In the genomic region with DNA sequence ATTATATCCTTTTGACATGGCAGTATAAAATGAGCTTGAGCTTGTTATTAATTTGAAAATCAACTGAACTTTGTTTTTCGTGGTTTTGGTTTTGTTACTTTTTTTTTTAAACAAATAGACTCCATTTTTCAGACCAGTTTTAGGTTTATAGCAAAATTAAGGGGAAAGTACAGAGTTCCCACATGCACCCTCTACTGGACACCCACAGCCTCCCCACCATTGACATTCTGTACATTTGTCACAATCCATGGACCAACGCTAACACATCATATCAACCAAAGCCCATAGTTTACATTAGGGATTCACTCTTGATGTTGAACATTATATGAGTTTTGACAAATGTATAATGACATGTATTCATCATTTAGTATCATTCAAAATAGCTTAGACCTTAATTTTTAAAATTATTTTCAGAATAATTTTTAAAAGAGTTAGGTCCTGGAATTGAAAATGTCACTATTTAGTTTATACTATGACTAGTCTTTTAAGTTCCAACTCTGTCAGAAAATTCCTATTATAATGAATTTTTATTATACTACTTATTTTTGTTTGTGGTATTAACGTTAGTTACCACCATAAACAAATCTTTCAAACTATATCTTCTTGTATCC, we compare ENCODE assay signal across 8 cellular contexts.
A peak's percentile ranks its signal among the peaks of the same experiment; 100 is the strongest.
DNase-seq lines count a peak whose midpoint lies in the region; ATAC-seq and TF ChIP-seq lines count a peak whose summit lies in the region.

No MANE protein-coding gene starts in this region.

- no peak overlapping the region for H3K4me3 ChIP-seq in AG10803 (ENCODE audit: low read length)

- ATAC-seq in GM21381 (IDR thresholded peaks at IDR 0.05; ENCODE audit: unreplicated experiment), result no peak
- ATAC-seq in HG02840 (IDR thresholded peaks at IDR 0.05; ENCODE audit: low FRiP score, unreplicated experiment), result no peak

- H3K27ac ChIP-seq in RWPE1, result no peak overlapping the region

- in situ Hi-C loops in GM13977 (cut with MboI; ENCODE audit: low pct_unique_long_range_greater_than_20kb, low sequenced_read_pairs, unreplicated experiment), result no loop called here

- TF ChIP-seq CTCF in AG10803 (conservative IDR thresholded peaks at IDR 0.05; ENCODE audit: low read length), result peak; percentile 54
- TF ChIP-seq CTCF in GM13977 (IDR thresholded peaks at IDR 0.05; ENCODE audit: extremely low read depth, insufficient read depth, missing control alignments), result peak; percentile 53
- TF ChIP-seq CTCF in RWPE1 (conservative IDR thresholded peaks at IDR 0.05; ENCODE audit: low read depth), result peak; percentile 58

- POLR2A ChIA-PET in RWPE1 (lab: Yijun Ruan, JAX; ENCODE audit: low non-redundant PET), result no interaction called here

- CTCF ChIA-PET in RWPE1 (lab: Yijun Ruan, JAX), result interaction anchor here (0.6 to 1.0 kb wide), 11 partner anchors 26 to 1990 kb away, joined by 3 to 6 read pairs (median 5); no protein-coding TSS in a partner anchor

- DNase-seq in AG10803 (ENCODE audit: low read depth) (no peak), GM13977 (ENCODE audit: low spot score) (peak; percentile 61), RWPE1 (ENCODE audit: low spot score) (peak; percentile 62), germinal center (ENCODE audit: low spot score) (peak; percentile 16), hypothalamus (lab: John Stamatoyannopoulos, UW) (no peak), dedifferentiated amniotic fluid mesenchymal stem cell (ENCODE audit: extremely low spot score) (no peak)

Comparison
In these comparisons a context has a peak if more than half of its experiments do, and no peak if none do; other contexts are left out.
1. DNase-seq: peak in GM13977 (single experiment), RWPE1 (single experiment) and germinal center (single experiment); none in AG10803 (single experiment), hypothalamus (0 of 51) and dedifferentiated amniotic fluid mesenchymal stem cell (single experiment).
2. Peak in every context shown above with its lines, with median percentiles within 50 percentile points of each other: CTCF ChIP-seq.